In genomic region chr4:102828497-102828808, GRCh38 we compare ENCODE assay signal across 8 cellular contexts. TPM values are rescaled to one million over a fixed set of nuclear protein-coding genes. Genes with fewer than 3 reads are reported as not detected.
A peak's percentile ranks its signal among the peaks of the same experiment; 100 is the strongest.
DNase-seq lines count a peak whose midpoint lies in the region; ATAC-seq and TF ChIP-seq lines count a peak whose summit lies in the region.

No MANE protein-coding gene starts in this region.

- TF ChIP-seq POLR2A in ovary (IDR thresholded peaks at IDR 0.05): no peak

- H3K27ac Mint-ChIP-seq in CD4-positive, alpha-beta memory T cell: no peak overlapping the region
- no peak overlapping the region for H3K27ac Mint-ChIP-seq in activated naive CD4-positive, alpha-beta T cell treated with anti-CD3 and anti-CD28 coated beads for 36 hours

- no peak for DNase-seq in CD4-positive, alpha-beta memory T cell
- DNase-seq in NT2/D1 (ENCODE audit: low read depth, low spot score) (no peak), epithelial cell of proximal tubule (ENCODE audit: low read depth) (no peak), ovary (no peak), globus pallidus (ENCODE audit: low spot score) (no peak)
- DNase-seq in activated naive CD4-positive, alpha-beta T cell treated with anti-CD3 and anti-CD28 coated beads for 36 hours: no peak

- no peak for TF ChIP-seq EP300 in ovary (IDR thresholded peaks at IDR 0.05)

- H3K9me3 ChIP-seq in CD4-positive, alpha-beta memory T cell (ENCODE audit: control insufficient read depth in 1 of 2, low read length in 2 of 2): no peaks in the 10 kb centered on the region
- no peaks in the 10 kb centered on the region for H3K9me3 ChIP-seq in NT2/D1 (ENCODE audit: insufficient read depth, low read length)
- no peaks in the 10 kb centered on the region for H3K9me3 ChIP-seq in ovary

- H3K4me1 Mint-ChIP-seq in CD4-positive, alpha-beta memory T cell: peaks cover 14 to 32% (median 24%) of the 10 kb centered on the region in 4 donors
- peaks cover 26% of the 10 kb centered on the region for H3K4me1 Mint-ChIP-seq in activated naive CD4-positive, alpha-beta T cell treated with anti-CD3 and anti-CD28 coated beads for 36 hours (ENCODE audit: low read depth)

- H3K36me3 Mint-ChIP-seq in CD4-positive, alpha-beta memory T cell: peaks cover 4 to 8% of the 10 kb centered on the region in 2 donors
- peaks cover 12% of the 10 kb centered on the region for H3K36me3 Mint-ChIP-seq in activated naive CD4-positive, alpha-beta T cell treated with anti-CD3 and anti-CD28 coated beads for 36 hours (ENCODE audit: low read depth)

- peaks cover 0 to 2% of the 10 kb centered on the region in 2 donors for H3K27me3 Mint-ChIP-seq in CD4-positive, alpha-beta memory T cell
- H3K27me3 Mint-ChIP-seq in activated naive CD4-positive, alpha-beta T cell treated with anti-CD3 and anti-CD28 coated beads for 36 hours (ENCODE audit: low read depth): no peaks in the 10 kb centered on the region

- TF ChIP-seq CTCF in epithelial cell of proximal tubule (conservative IDR thresholded peaks at IDR 0.05; ENCODE audit: low read depth, low read length) (no peak), ovary (IDR thresholded peaks at IDR 0.05) (no peak)

- ATAC-seq in activated CD4-positive, CD25-positive, alpha-beta regulatory T cell treated with anti-CD3 and anti-CD28 coated beads, Interleukin-2, amount 50 U/mL, for 24 hours: no peak
- ATAC-seq in HG03565 (IDR thresholded peaks at IDR 0.05; ENCODE audit: unreplicated experiment): no peak

- H3K4me3 ChIP-seq in CD4-positive, alpha-beta memory T cell (ENCODE audit: low read length in 2 of 2): peak overlapping the region; percentile 21 to 79
- H3K4me3 ChIP-seq in NT2/D1 (ENCODE audit: insufficient read length, low read depth): peak overlapping the region; percentile 89
- H3K4me3 ChIP-seq in epithelial cell of proximal tubule (ENCODE audit: low read depth, low read length): peak overlapping the region; percentile 92
- peak overlapping the region; percentile 93 for H3K4me3 ChIP-seq in ovary

- H3K4me3 Mint-ChIP-seq in CD4-positive, alpha-beta memory T cell: no peak overlapping the region
- H3K4me3 Mint-ChIP-seq in activated naive CD4-positive, alpha-beta T cell treated with anti-CD3 and anti-CD28 coated beads for 36 hours: no peak overlapping the region

- H3K27me3 ChIP-seq in CD4-positive, alpha-beta memory T cell (ENCODE audit: insufficient read depth, low read length): no peaks in the 10 kb centered on the region
- H3K27me3 ChIP-seq in NT2/D1 (ENCODE audit: insufficient read depth, insufficient read length): no peaks in the 10 kb centered on the region
- H3K27me3 ChIP-seq in ovary: no peaks in the 10 kb centered on the region

- 0% methylated on average over 4 of the region's 4 CpGs for WGBS in ovary, 3 donors

- CTCF ChIA-PET in CD4-positive, alpha-beta memory T cell (lab: Charles Lee; ENCODE audit: partially characterized antibody): interaction anchor here (0.9 to 2.9 kb wide), 19 partner anchors 8 to 483 kb away, joined by 3 to 22 read pairs (median 4); partner anchors contain the start of genes CISD2, MANBA, SLC39A8 and SLC9B2
- CTCF ChIA-PET in activated naive CD4-positive, alpha-beta T cell treated with anti-CD3 and anti-CD28 coated beads for 36 hours (lab: Charles Lee): interaction anchor here (0.5 to 1.9 kb wide), 5 partner anchors 12 to 208 kb away, joined by 3 to 5 read pairs (median 4); partner anchors contain the start of gene CISD2

- POLR2A ChIA-PET in CD4-positive, alpha-beta memory T cell (lab: Charles Lee; ENCODE audit: partially characterized antibody): interaction anchor here (0.7 to 15.4 kb wide), 41 partner anchors 10 to 1481 kb away, joined by 3 to 409 read pairs (median 8); partner anchors contain the start of genes CISD2, MANBA, NFKB1 and PPP3CA

- H3K9ac ChIP-seq in NT2/D1 (ENCODE audit: insufficient read length, low read depth): peak overlapping the region; percentile 84

- peaks cover 29% of the 10 kb centered on the region for H3K4me1 ChIP-seq in CD4-positive, alpha-beta memory T cell (ENCODE audit: insufficient read depth, low read length)
- peaks cover 2% of the 10 kb centered on the region for H3K4me1 ChIP-seq in NT2/D1 (ENCODE audit: insufficient read depth, insufficient read length)
- H3K4me1 ChIP-seq in ovary (ENCODE audit: insufficient read depth): no peaks in the 10 kb centered on the region

- no peaks in the 10 kb centered on the region for H3K36me3 ChIP-seq in CD4-positive, alpha-beta memory T cell (ENCODE audit: insufficient read depth, low read length)
- peaks cover 32% of the 10 kb centered on the region for H3K36me3 ChIP-seq in NT2/D1 (ENCODE audit: insufficient read depth, insufficient read length, low read length)
- H3K36me3 ChIP-seq in ovary: no peaks in the 10 kb centered on the region

- intact Hi-C loops in CD4-positive, alpha-beta memory T cell (cut with micrococcal nuclease): loop anchor here (1.0 to 5.0 kb wide), 12 partner anchors 8 to 483 kb away; partner anchors contain the start of genes CENPE, NFKB1, SLC39A8 and SLC9B2
- intact Hi-C loops in ovary (cut with DNase I): loop anchor here in 1 of 4 donors (1.0 to 5.0 kb wide), 2 partner anchors 40 to 326 kb away; partner anchors contain the start of genes CISD2 and NFKB1
- intact Hi-C loops in activated naive CD4-positive, alpha-beta T cell treated with anti-CD3 and anti-CD28 coated beads for 36 hours (cut with micrococcal nuclease): loop anchor here (1.0 to 5.0 kb wide), 14 partner anchors 40 to 1481 kb away; partner anchors contain the start of genes BDH2, CENPE, CISD2 and MANBA

- peak overlapping the region; percentile 100 for H3K27ac ChIP-seq in CD4-positive, alpha-beta memory T cell (ENCODE audit: low read depth, low read length)
- H3K27ac ChIP-seq in ovary: peak overlapping the region; percentile 99 to 100

- H3K9me3 Mint-ChIP-seq in CD4-positive, alpha-beta memory T cell: peaks cover 0 to 4% (median 0%) of the 10 kb centered on the region in 8 donors
- no peaks in the 10 kb centered on the region for H3K9me3 Mint-ChIP-seq in activated naive CD4-positive, alpha-beta T cell treated with anti-CD3 and anti-CD28 coated beads for 36 hours

RNA-seq across cellular contexts. Expression of gene UBE2D3, which starts 1.1 kb away (rescaled TPM):
- total RNA-seq in CD4-positive, alpha-beta memory T cell: 100 to 1,000 TPM; 337 to 339 TPM
- 100 to 1,000 TPM; 473 to 768 TPM for polyA plus RNA-seq in CD4-positive, alpha-beta memory T cell
- 283 and 375 TPM in 2 replicates for total RNA-seq in epithelial cell of proximal tubule
- total RNA-seq in ovary: 100 to 1,000 TPM; 211 to 336 (median 258) TPM
- 100 to 1,000 TPM; 163 to 347 TPM for polyA plus RNA-seq in ovary
- total RNA-seq in activated naive CD4-positive, alpha-beta T cell treated with anti-CD3 and anti-CD28 coated beads for 36 hours: 100 to 1,000 TPM; 447 to 450 TPM

RNA-seq across cellular contexts. Expression of gene CISD2, which starts 40.3 kb away (rescaled TPM):
- 10 to 100 TPM; 18.5 to 22.0 TPM for total RNA-seq in CD4-positive, alpha-beta memory T cell
- 10 to 100 TPM; 31.2 to 54.9 TPM for polyA plus RNA-seq in CD4-positive, alpha-beta memory T cell
- total RNA-seq in epithelial cell of proximal tubule (29.2 and 29.9 TPM in 2 replicates), ovary (10 to 100 TPM in 6 of 7 donors, 1 to 10 TPM in 1; 7.9 to 22.7 (median 19.1) TPM)
- 10 to 100 TPM; 13.6 to 27.1 TPM for polyA plus RNA-seq in ovary
- 10 to 100 TPM; 25.1 to 25.7 TPM for total RNA-seq in activated naive CD4-positive, alpha-beta T cell treated with anti-CD3 and anti-CD28 coated beads for 36 hours
